In genomic region chr5:164332349-164333196, GRCh38 we compare ENCODE assay signal across 20 cellular contexts.
DNase-seq lines count a peak whose midpoint lies in the region; ATAC-seq, FAIRE-seq and TF ChIP-seq lines count a peak whose summit lies in the region.
"Had no signal": no experiment of that assay in that cellular context is flagged by ENCODE, and none has a peak within 500 bp of the region (broad histone marks: within the 10 kb centered on the region; RNA-seq: fewer than 3 reads in every experiment).

No MANE protein-coding gene starts in this region.

- BruUV-seq in HepG2 (replicated peaks; lab: Mats Ljungman, UMichigan): no TSS peak

- TF ChIP-seq EP300 in HepG2 (IDR thresholded peaks at IDR 0.05; ENCODE audit: low read depth in 2 of 2, low read length in 2 of 2) (no peak), HepG2 (CRISPR knock-in tag; IDR thresholded peaks at IDR 0.05; ENCODE audit: borderline replicate concordance) (no peak), H1 (IDR thresholded peaks at IDR 0.05; ENCODE audit: borderline replicate concordance in 1 of 2, low read depth in 2 of 2, low read length in 2 of 2) (no peak)

- TF ChIP-seq CTCF in HepG2 (CRISPR knock-in tag; IDR thresholded peaks at IDR 0.05): no peak
- no peak for TF ChIP-seq CTCF in right lobe of liver (IDR thresholded peaks at IDR 0.05)
- no peak for TF ChIP-seq CTCF in H1 (IDR thresholded peaks at IDR 0.05; ENCODE audit: control extremely low read depth in 1 of 3, insufficient read depth in 1 of 3, low read depth in 1 of 3, low read length in 3 of 3)
- TF ChIP-seq CTCF in neural progenitor cell (IDR thresholded peaks at IDR 0.05): no peak

- no peak overlapping the region for H2BK20ac ChIP-seq in H1 (ENCODE audit: low read length)

- peaks cover under 1% of the 10 kb centered on the region for H3K36me3 Mint-ChIP-seq in neural progenitor cell
- H3K36me3 Mint-ChIP-seq: CD4-positive, CD25-positive, alpha-beta regulatory T cell had no signal

- CTCF ChIA-PET in HepG2 (lab: Yijun Ruan, JAX; ENCODE audit: low intra/inter-chr PET ratio, low total read pairs) (no interaction called here), H1 (lab: Charles Lee; ENCODE audit: partially characterized antibody) (no interaction called here)

- H2BK15ac ChIP-seq in H1 (ENCODE audit: low read length): no peak overlapping the region

- H3K4me1 ChIP-seq in HepG2 (ENCODE audit: insufficient read depth, low read length): no peaks in the 10 kb centered on the region
- H3K4me1 ChIP-seq in right lobe of liver: no peaks in the 10 kb centered on the region
- no peaks in the 10 kb centered on the region for H3K4me1 ChIP-seq in H1 (replicated peaks in 1 of 4; ENCODE audit: control insufficient read depth in 3 of 4, insufficient read depth in 4 of 4, low read length in 3 of 4)
- H3K4me1 ChIP-seq in neural progenitor cell: no peaks in the 10 kb centered on the region

- no peak overlapping the region for H3K27ac Mint-ChIP-seq in neural progenitor cell
- H3K27ac Mint-ChIP-seq: CD4-positive, CD25-positive, alpha-beta regulatory T cell; CD8-positive, alpha-beta memory T cell; GM23338; HFFc6 had no signal

- no peak overlapping the region for H3K14ac ChIP-seq in H1 (ENCODE audit: insufficient read length)

- peaks cover under 1% of the 10 kb centered on the region for H3K9me3 Mint-ChIP-seq in neural progenitor cell

- 2% methylated on average over 4 of the region's 4 CpGs for WGBS in HepG2 (ENCODE audit: low lambda C conversion rate)
- WGBS in right lobe of liver (ENCODE audit: insufficient coverage, low coverage, low lambda C conversion rate, missing lambda C conversion rate): 65% methylated on average over 4 of the region's 4 CpGs
- WGBS in H1 (ENCODE audit: extremely low coverage in 1 of 2, insufficient coverage in 1 of 2, insufficient read length in 1 of 2, insufficient replicate concordance in 2 of 2, low coverage in 1 of 2, low lambda C conversion rate in 2 of 2, missing lambda C conversion rate in 1 of 2), 2 experiments: 90 to 100% methylated on average over 2 to 4 of the region's 4 CpGs

- H2BK120ac ChIP-seq in H1 (replicated peaks; ENCODE audit: low read depth, low read length): no peak overlapping the region

- H4K20me1 ChIP-seq in HepG2 (ENCODE audit: insufficient read depth, low read length) (no peaks in the 10 kb centered on the region), H1 (replicated peaks in 1 of 2; ENCODE audit: control insufficient read depth in 1 of 2, insufficient read depth in 2 of 2, low read length in 2 of 2) (no peaks in the 10 kb centered on the region), neural progenitor cell (ENCODE audit: low read depth) (no peaks in the 10 kb centered on the region)

- no peaks in the 10 kb centered on the region for H3K79me1 ChIP-seq in H1 (ENCODE audit: low read depth, low read length)

- no peak for TF ChIP-seq POLR2A in HepG2 (IDR thresholded peaks at IDR 0.05; ENCODE audit: insufficient read depth in 1 of 2, low read depth in 2 of 2, low read length in 2 of 2)
- TF ChIP-seq POLR2A in right lobe of liver (IDR thresholded peaks at IDR 0.05): no peak
- no peak for TF ChIP-seq POLR2A in H1 (IDR thresholded peaks at IDR 0.05; ENCODE audit: control extremely low read depth in 1 of 2, low read depth in 2 of 2, low read length in 2 of 2)

- H3K4me3 ChIP-seq in HepG2 (replicated peaks in 1 of 3; ENCODE audit: insufficient read depth in 1 of 3, low read depth in 2 of 3, low read length in 3 of 3) (no peak overlapping the region), right lobe of liver (no peak overlapping the region), H1 (ENCODE audit: extremely low read depth in 1 of 4, insufficient read depth in 2 of 4, low read depth in 3 of 4, low read length in 4 of 4) (no peak overlapping the region), neural progenitor cell (no peak overlapping the region)
- H3K4me3 ChIP-seq: GM23338 had no signal

- no peak overlapping the region for H2BK12ac ChIP-seq in H1 (ENCODE audit: low read depth, low read length)

- no peaks in the 10 kb centered on the region for H3K4me1 Mint-ChIP-seq in neural progenitor cell
- H3K4me1 Mint-ChIP-seq: CD4-positive, CD25-positive, alpha-beta regulatory T cell; CD8-positive, alpha-beta memory T cell; GM23338 had no signal

- H3K79me2 ChIP-seq in HepG2 (ENCODE audit: insufficient read depth, low read length) (no peaks in the 10 kb centered on the region), H1 (ENCODE audit: control insufficient read depth in 1 of 2, insufficient read depth in 2 of 2, low read length in 2 of 2) (no peaks in the 10 kb centered on the region), neural progenitor cell (ENCODE audit: low read depth) (no peaks in the 10 kb centered on the region)

- no peak overlapping the region for H4K91ac ChIP-seq in H1 (replicated peaks; ENCODE audit: insufficient read length, low read length)

- no peak overlapping the region for H3K4me3 Mint-ChIP-seq in neural progenitor cell
- H3K4me3 Mint-ChIP-seq: CD4-positive, CD25-positive, alpha-beta regulatory T cell; CD8-positive, alpha-beta memory T cell; GM23338; HFFc6 had no signal

- H3K9me3 ChIP-seq in HepG2 (ENCODE audit: low read length): peaks cover 37% of the 10 kb centered on the region
- H3K9me3 ChIP-seq in right lobe of liver: no peaks in the 10 kb centered on the region
- no peaks in the 10 kb centered on the region for H3K9me3 ChIP-seq in H1 (ENCODE audit: insufficient read depth in 2 of 2, low read depth in 1 of 2, low read length in 1 of 2)
- no peaks in the 10 kb centered on the region for H3K9me3 ChIP-seq in neural progenitor cell (ENCODE audit: low read depth)
- H3K9me3 ChIP-seq: BE2C had no signal

- in situ Hi-C loops in HepG2 (cut with HindIII; ENCODE audit: extremely low pct_ligation_motif_present, low pct_unique_long_range_greater_than_20kb): no loop called here

- H3K36me3 ChIP-seq in HepG2 (replicated peaks in 1 of 2; ENCODE audit: control insufficient read depth in 1 of 2, insufficient read depth in 2 of 2, low read length in 2 of 2) (no peaks in the 10 kb centered on the region), right lobe of liver (no peaks in the 10 kb centered on the region), H1 (ENCODE audit: control insufficient read depth in 2 of 4, insufficient read depth in 4 of 4, low read length in 3 of 4) (no peaks in the 10 kb centered on the region), neural progenitor cell (no peaks in the 10 kb centered on the region)
- H3K36me3 ChIP-seq: BE2C had no signal

- H3K27me3 ChIP-seq in HepG2 (ENCODE audit: control insufficient read depth in 1 of 2, insufficient read depth in 2 of 2, low read length in 2 of 2): no peaks in the 10 kb centered on the region
- H3K27me3 ChIP-seq in right lobe of liver: no peaks in the 10 kb centered on the region
- H3K27me3 ChIP-seq in H1 (replicated peaks in 1 of 4; ENCODE audit: control insufficient read depth in 3 of 4, extremely low read depth in 1 of 4, insufficient read depth in 3 of 4, low read length in 3 of 4): no peaks in the 10 kb centered on the region
- H3K27me3 ChIP-seq in neural progenitor cell: no peaks in the 10 kb centered on the region
- H3K27me3 ChIP-seq: BE2C had no signal

- H2BK5ac ChIP-seq in H1 (ENCODE audit: low read depth, low read length): no peak overlapping the region

- POLR2A ChIA-PET in HepG2 (lab: Yijun Ruan, JAX): no interaction called here
- POLR2A ChIA-PET in H1 (lab: Charles Lee; ENCODE audit: partially characterized antibody): no interaction called here

- H3K27me3 Mint-ChIP-seq in neural progenitor cell (ENCODE audit: insufficient read depth, low read depth): no peaks in the 10 kb centered on the region
- H3K27me3 Mint-ChIP-seq: CD4-positive, CD25-positive, alpha-beta regulatory T cell; CD8-positive, alpha-beta memory T cell had no signal

- no peak overlapping the region for H4K5ac ChIP-seq in H1 (ENCODE audit: insufficient read length, low read depth, low read length)

- no peak overlapping the region for H3K18ac ChIP-seq in H1 (ENCODE audit: extremely low read depth, low read length)

- no peak overlapping the region for H2AK5ac ChIP-seq in H1 (ENCODE audit: low read depth, low read length)

- no peak overlapping the region for H3K23ac ChIP-seq in H1 (ENCODE audit: insufficient read length)

- peaks cover 5% of the 10 kb centered on the region for H3F3A ChIP-seq in neural progenitor cell (ENCODE audit: low read depth)

- no peak for ATAC-seq in HepG2
- no peak for ATAC-seq in right lobe of liver
- ATAC-seq: GM23338, HCT116 had no signal

- H3K9ac ChIP-seq in HepG2 (ENCODE audit: insufficient read depth, low read depth, low read length) (no peak overlapping the region), H1 (replicated peaks in 1 of 4; ENCODE audit: extremely low read depth in 1 of 4, low read depth in 3 of 4, low read length in 3 of 4) (no peak overlapping the region), neural progenitor cell (no peak overlapping the region)

- no peaks in the 10 kb centered on the region for H3K23me2 ChIP-seq in H1 (ENCODE audit: low read depth, low read length)

- H3K4ac ChIP-seq in H1 (replicated peaks; ENCODE audit: insufficient read length, low read depth, low read length): no peak overlapping the region

- FAIRE-seq in HepG2 (lab: Jason Lieb, UNC): no peak
- FAIRE-seq in H1 (lab: Jason Lieb, UNC): no peak

- intact Hi-C loops in HepG2 (cut with micrococcal nuclease; ENCODE audit: unreplicated experiment) (no loop called here), right lobe of liver (cut with DNase I) (no loop called here)

- no peak for DNase-seq in HepG2 (ENCODE audit: low spot score)
- DNase-seq in right lobe of liver: no peak
- DNase-seq in NCI-H69 (lab: John Stamatoyannopoulos, UW): peak; percentile 24
- no peak for DNase-seq in H1 (ENCODE audit: low read depth in 1 of 2, low spot score in 2 of 2)
- DNase-seq in neural progenitor cell (ENCODE audit: low spot score): no peak
- no peak for DNase-seq in HUDEP-2 (lab: John Stamatoyannopoulos, UW; ENCODE audit: unreplicated experiment in 76 of 76)
- DNase-seq: ACHN; BE2C; C1 segment of cervical spinal cord; CD4-positive, CD25-positive, alpha-beta regulatory T cell; CD8-positive, alpha-beta memory T cell; COR-L47; DMS153; DMS79 treated with DMSO at 0.1 percent for 48 hours; GF-D8; H7; HFFc6; KBM-7 had no signal

- H3K4me2 ChIP-seq in HepG2 (ENCODE audit: low read depth, low read length) (no peak overlapping the region), H1 (ENCODE audit: insufficient read depth in 1 of 2, low read depth in 2 of 2, low read length in 2 of 2) (no peak overlapping the region), neural progenitor cell (no peak overlapping the region)
- H3K4me2 ChIP-seq: GM23338 had no signal

- H3K56ac ChIP-seq in H1 (replicated peaks; ENCODE audit: insufficient read length, low read depth, low read length): no peak overlapping the region

- TF ChIP-seq RAD21 in HepG2 (CRISPR knock-in tag; IDR thresholded peaks at IDR 0.05) (no peak), H1 (IDR thresholded peaks at IDR 0.05 in 1 of 2, conservative IDR thresholded peaks at IDR 0.05 in 1 of 2; ENCODE audit: low read depth in 2 of 2, low read length in 2 of 2) (no peak)

- no peak overlapping the region for H2AFZ ChIP-seq in HepG2 (ENCODE audit: low read length)
- H2AFZ ChIP-seq in H1 (ENCODE audit: low read length): no peak overlapping the region
- no peak overlapping the region for H2AFZ ChIP-seq in neural progenitor cell (replicated peaks)
- H2AFZ ChIP-seq: GM23338 had no signal

- H3K27ac ChIP-seq in HepG2 (ENCODE audit: extremely low read length, insufficient read depth, low read length) (no peak overlapping the region), right lobe of liver (no peak overlapping the region), H1 (ENCODE audit: low read depth, low read length) (no peak overlapping the region), neural progenitor cell (no peak overlapping the region)

- no peak overlapping the region for H4K8ac ChIP-seq in H1 (ENCODE audit: extremely low read depth, insufficient read depth, low read length)

Comparison
In these comparisons a context has a peak if more than half of its experiments do, and no peak if none do; other contexts are left out.
1. Of the 41 proteins assayed by ChIP-seq in both HepG2 and H1: peak only in HepG2: none; only in H1: none; in both: CEBPB and MAFK; in neither: 39.